Comparison of ENCODE assay signal across 8 cellular contexts in genomic region chr7:138981332-138982203, GRCh38. TPM values are rescaled to one million over a fixed set of nuclear protein-coding genes. Genes with fewer than 3 reads are reported as not detected.
DNase-seq lines count a peak whose midpoint lies in the region; ATAC-seq and TF ChIP-seq lines count a peak whose summit lies in the region.

KIAA1549 (minus strand) TSS chr7:138981389; CDS start chr7:138981269, 120 bp downstream.

- intact Hi-C loops in activated T-helper 2 cell treated with anti-CD3 and anti-CD28 coated beads, Interferon-gamma antibody, Interleukin-2, Interleukin-4, amounts not matched to agents 10 μg/mL and 5 μg/mL and 100 μg/mL, durations not matched to agents 14 hours and 24 hours and 36 hours (cut with micrococcal nuclease), result loop anchor here (2.0 to 5.0 kb wide), 3 partner anchors 79 to 251 kb away; partner anchors contain the start of gene UBN2

- peaks cover 11% of the 10 kb centered on the region for H3K4me1 ChIP-seq in CD4-positive, CD25-positive, alpha-beta regulatory T cell (ENCODE audit: control insufficient read depth, insufficient read depth, low read length, poor library complexity, severe bottlenecking)
- H3K4me1 ChIP-seq in OCI-LY1 (ENCODE audit: insufficient read depth, low read length, severe bottlenecking) (peaks cover 9% of the 10 kb centered on the region), thymus (ENCODE audit: control insufficient read depth, insufficient read depth, low read length) (no peaks in the 10 kb centered on the region)

- H3K4me3 Mint-ChIP-seq in CD4-positive, CD25-positive, alpha-beta regulatory T cell, result peak within 1 kb of the TSS; percentile 78 to 93 (median 90)
- peak within 1 kb of the TSS; percentile 81 for H3K4me3 Mint-ChIP-seq in activated T-helper 2 cell treated with anti-CD3 and anti-CD28 coated beads, Interferon-gamma antibody, Interleukin-2, Interleukin-4, amounts not matched to agents 10 μg/mL and 5 μg/mL and 100 μg/mL, durations not matched to agents 14 hours and 24 hours and 36 hours (ENCODE audit: low read depth)

- H3K4me1 Mint-ChIP-seq in CD4-positive, CD25-positive, alpha-beta regulatory T cell, result peaks cover 0 to 14% (median 11%) of the 10 kb centered on the region in 4 donors
- H3K4me1 Mint-ChIP-seq in activated T-helper 2 cell treated with anti-CD3 and anti-CD28 coated beads, Interferon-gamma antibody, Interleukin-2, Interleukin-4, amounts not matched to agents 10 μg/mL and 5 μg/mL and 100 μg/mL, durations not matched to agents 14 hours and 24 hours and 36 hours (ENCODE audit: low read depth), result peaks cover 15% of the 10 kb centered on the region

- TF ChIP-seq EP300 in neural cell (conservative IDR thresholded peaks at IDR 0.05; ENCODE audit: poor library complexity, severe bottlenecking), result no peak

- H3F3A ChIP-seq in OCI-LY1 (ENCODE audit: insufficient read depth, low read length), result no peaks in the 10 kb centered on the region
- H3F3A ChIP-seq in neural cell (ENCODE audit: insufficient read depth, low read length, poor library complexity, severe bottlenecking), result peaks cover 4% of the 10 kb centered on the region

- peaks cover 40% of the 10 kb centered on the region for H3K27me3 ChIP-seq in CD4-positive, CD25-positive, alpha-beta regulatory T cell (ENCODE audit: control insufficient read depth, insufficient read depth, low read length)
- H3K27me3 ChIP-seq in OCI-LY1 (ENCODE audit: insufficient read depth, low read length) (peaks cover 7% of the 10 kb centered on the region; the same call in 1 of the 2 replicates), neural cell (ENCODE audit: insufficient read depth, low read depth, low read length) (no peaks in the 10 kb centered on the region), thymus (ENCODE audit: control insufficient read depth, insufficient read depth) (peaks cover 38% of the 10 kb centered on the region)

- ATAC-seq in CD4-positive, CD25-positive, alpha-beta regulatory T cell (ENCODE audit: low read depth in 2 of 2), result peak; percentile 72 to 74
- ATAC-seq in GM19324 (IDR thresholded peaks at IDR 0.05; ENCODE audit: low FRiP score, unreplicated experiment) (peak; percentile 92), HG03439 (IDR thresholded peaks at IDR 0.05; ENCODE audit: unreplicated experiment) (peak; percentile 82)

- H3K27ac ChIP-seq in CD4-positive, CD25-positive, alpha-beta regulatory T cell (ENCODE audit: insufficient read depth, low read length, poor library complexity, severe bottlenecking), result no peak within 1 kb of the TSS
- no peak within 1 kb of the TSS for H3K27ac ChIP-seq in OCI-LY1 (ENCODE audit: low read depth, low read length, poor library complexity, severe bottlenecking)
- peak within 1 kb of the TSS; percentile 92 for H3K27ac ChIP-seq in neural cell (ENCODE audit: low read length)
- H3K27ac ChIP-seq in thymus (ENCODE audit: low read depth), result no peak within 1 kb of the TSS

- TF ChIP-seq RAD21 in neural cell (conservative IDR thresholded peaks at IDR 0.05), result no peak

- H3K9me3 Mint-ChIP-seq in CD4-positive, CD25-positive, alpha-beta regulatory T cell, result peaks cover 0 to 7% (median 0%) of the 10 kb centered on the region in 7 donors
- H3K9me3 Mint-ChIP-seq in activated T-helper 2 cell treated with anti-CD3 and anti-CD28 coated beads, Interferon-gamma antibody, Interleukin-2, Interleukin-4, amounts not matched to agents 10 μg/mL and 5 μg/mL and 100 μg/mL, durations not matched to agents 14 hours and 24 hours and 36 hours, result peaks cover 3% of the 10 kb centered on the region

- H3K4me2 ChIP-seq in OCI-LY1 (ENCODE audit: low read length) (peak within 1 kb of the TSS; percentile 71), neural cell (ENCODE audit: low read length) (peak within 1 kb of the TSS; percentile 96)

- H3K9ac ChIP-seq in OCI-LY1 (ENCODE audit: low read length) (peak within 1 kb of the TSS; percentile 37; the same call in 1 of the 2 replicates), neural cell (ENCODE audit: low read length) (peak within 1 kb of the TSS; percentile 95)

- no peaks in the 10 kb centered on the region for H3K9me3 ChIP-seq in CD4-positive, CD25-positive, alpha-beta regulatory T cell (ENCODE audit: control insufficient read depth in 2 of 2, low read length in 2 of 2)
- H3K9me3 ChIP-seq in OCI-LY1 (ENCODE audit: low read length), result no peaks in the 10 kb centered on the region
- no peaks in the 10 kb centered on the region for H3K9me3 ChIP-seq in neural cell (ENCODE audit: low read length)
- no peaks in the 10 kb centered on the region for H3K9me3 ChIP-seq in thymus (ENCODE audit: control insufficient read depth)

- H4K20me1 ChIP-seq in OCI-LY1 (ENCODE audit: insufficient read depth, low read length), result no peaks in the 10 kb centered on the region
- H4K20me1 ChIP-seq in neural cell (ENCODE audit: insufficient read depth), result no peaks in the 10 kb centered on the region

- peak in 2 of 3 donors; percentile 11 to 59 for DNase-seq in CD4-positive, CD25-positive, alpha-beta regulatory T cell
- DNase-seq in activated T-helper 2 cell treated with anti-CD3 and anti-CD28 coated beads, Interferon-gamma antibody, Interleukin-2, Interleukin-4, amounts not matched to agents 10 μg/mL and 5 μg/mL and 100 μg/mL, durations not matched to agents 14 hours and 24 hours and 36 hours (ENCODE audit: low spot score), result peak; percentile 41
- DNase-seq in fibroblast of the aortic adventitia (ENCODE audit: low read depth), result peak; percentile 48

- TF ChIP-seq CTCF in OCI-LY1 (IDR thresholded peaks at IDR 0.05; ENCODE audit: low read length) (no peak), fibroblast of the aortic adventitia (IDR thresholded peaks at IDR 0.05; ENCODE audit: insufficient read depth, low read length) (no peak), neural cell (IDR thresholded peaks at IDR 0.05; ENCODE audit: poor library complexity, severe bottlenecking) (no peak)

- peak within 1 kb of the TSS; percentile 53 to 82 (median 60) for H3K27ac Mint-ChIP-seq in CD4-positive, CD25-positive, alpha-beta regulatory T cell
- H3K27ac Mint-ChIP-seq in activated T-helper 2 cell treated with anti-CD3 and anti-CD28 coated beads, Interferon-gamma antibody, Interleukin-2, Interleukin-4, amounts not matched to agents 10 μg/mL and 5 μg/mL and 100 μg/mL, durations not matched to agents 14 hours and 24 hours and 36 hours, result peak within 1 kb of the TSS; percentile 47

- H2AFZ ChIP-seq in OCI-LY1 (ENCODE audit: low read length), result no peak within 1 kb of the TSS
- peak within 1 kb of the TSS; percentile 77 for H2AFZ ChIP-seq in neural cell (ENCODE audit: low read depth, low read length)

- H3K27me3 Mint-ChIP-seq in CD4-positive, CD25-positive, alpha-beta regulatory T cell, result peaks cover 45% of the 10 kb centered on the region
- H3K27me3 Mint-ChIP-seq in activated T-helper 2 cell treated with anti-CD3 and anti-CD28 coated beads, Interferon-gamma antibody, Interleukin-2, Interleukin-4, amounts not matched to agents 10 μg/mL and 5 μg/mL and 100 μg/mL, durations not matched to agents 14 hours and 24 hours and 36 hours (ENCODE audit: low read depth), result peaks cover 61% of the 10 kb centered on the region

- H3K9me2 ChIP-seq in OCI-LY1 (ENCODE audit: low read depth, low read length) (no peaks in the 10 kb centered on the region), neural cell (ENCODE audit: insufficient read depth, low read length) (no peaks in the 10 kb centered on the region)

- H3K4me3 ChIP-seq in CD4-positive, CD25-positive, alpha-beta regulatory T cell (ENCODE audit: low read depth, low read length), result peak within 1 kb of the TSS; percentile 37
- peak within 1 kb of the TSS; percentile 58 for H3K4me3 ChIP-seq in OCI-LY1 (ENCODE audit: low read depth, low read length, poor library complexity, severe bottlenecking)
- H3K4me3 ChIP-seq in fibroblast of the aortic adventitia (ENCODE audit: low read depth, low read length), result peak within 1 kb of the TSS; percentile 79
- peak within 1 kb of the TSS; percentile 84 for H3K4me3 ChIP-seq in neural cell (ENCODE audit: low read length)
- peak within 1 kb of the TSS; percentile 78 for H3K4me3 ChIP-seq in thymus (ENCODE audit: low read length)

- 2% methylated on average over 105 of the region's 105 CpGs for WGBS in thymus

- no peaks in the 10 kb centered on the region for H3K36me3 ChIP-seq in CD4-positive, CD25-positive, alpha-beta regulatory T cell (ENCODE audit: control insufficient read depth, insufficient read depth, low read length)
- no peaks in the 10 kb centered on the region for H3K36me3 ChIP-seq in OCI-LY1 (ENCODE audit: insufficient read depth, low read length)
- no peaks in the 10 kb centered on the region for H3K36me3 ChIP-seq in neural cell (ENCODE audit: insufficient read depth, low read length)
- H3K36me3 ChIP-seq in thymus (ENCODE audit: control insufficient read depth, insufficient read depth), result no peaks in the 10 kb centered on the region

- H3K79me2 ChIP-seq in OCI-LY1 (ENCODE audit: insufficient read depth, low read length) (no peaks in the 10 kb centered on the region), neural cell (replicated peaks; ENCODE audit: insufficient read depth, low read length) (peaks cover 42% of the 10 kb centered on the region)

- no peaks in the 10 kb centered on the region for H3K36me3 Mint-ChIP-seq in CD4-positive, CD25-positive, alpha-beta regulatory T cell
- H3K36me3 Mint-ChIP-seq in activated T-helper 2 cell treated with anti-CD3 and anti-CD28 coated beads, Interferon-gamma antibody, Interleukin-2, Interleukin-4, amounts not matched to agents 10 μg/mL and 5 μg/mL and 100 μg/mL, durations not matched to agents 14 hours and 24 hours and 36 hours (ENCODE audit: low read depth), result no peaks in the 10 kb centered on the region

TF ChIP-seq in neural cell, 6 proteins besides CTCF, POLR2A, EP300 and RAD21 (continues in another document):
- TF ChIP-seq POLR2AphosphoS5 (IDR thresholded peaks at IDR 0.05), result peak; percentile 47

RNA-seq across cellular contexts. Expression of gene KIAA1549, which starts in this region (rescaled TPM):
- total RNA-seq in CD4-positive, CD25-positive, alpha-beta regulatory T cell, result 0.10 TPM
- not detected for polyA plus RNA-seq in CD4-positive, CD25-positive, alpha-beta regulatory T cell
- 1.3 TPM in 2 replicates for total RNA-seq in activated T-helper 2 cell treated with anti-CD3 and anti-CD28 coated beads, Interferon-gamma antibody, Interleukin-2, Interleukin-4, amounts not matched to agents 10 μg/mL and 5 μg/mL and 100 μg/mL, durations not matched to agents 14 hours and 24 hours and 36 hours
- 0.57 and 3.7 TPM in 2 replicates for total RNA-seq in fibroblast of the aortic adventitia (ENCODE audit: low replicate concordance)
- 14.1 and 14.8 TPM in 2 replicates for polyA plus RNA-seq in neural cell
- polyA minus RNA-seq in neural cell, result 45.0 and 56.7 TPM in 2 replicates
- polyA plus RNA-seq in thymus, result 0.48 TPM

Comparison
In these comparisons a context has a peak if more than half of its experiments do, and no peak if none do; other contexts are left out.
1. RNA of gene KIAA1549 (polyA plus RNA-seq): 14.1 to 14.8 TPM in neural cell; 0.48 TPM in thymus (single experiment) and not detected in CD4-positive, CD25-positive, alpha-beta regulatory T cell; every median in the first group is over 10 times any median in the second.
2. Peak in DNase-seq, ATAC-seq and H3K4me3 ChIP-seq in CD4-positive, CD25-positive, alpha-beta regulatory T cell; RNA of the gene not detected or under 1 TPM.
3. Peak in every context shown above with its lines, with median percentiles within 50 percentile points of each other: ATAC-seq, DNase-seq and H3K4me3 ChIP-seq.